In genomic region chr3:38524141-38524739, GRCh38 we compare ENCODE assay signal across 15 cellular contexts.
"Had no signal": no experiment of that assay in that cellular context is flagged by ENCODE, and none has a peak within 500 bp of the region (broad histone marks: within the 10 kb centered on the region; RNA-seq: fewer than 3 reads in every experiment).

No MANE protein-coding gene starts in this region.

- H3K9me3 Mint-ChIP-seq: activated CD4-positive, alpha-beta memory T cell treated with anti-CD3 and anti-CD28 coated beads, Interleukin-2, amount 10 ng/mL, durations not matched to agents 7 days and 5 days; activated naive CD4-positive, alpha-beta T cell treated with anti-CD3 and anti-CD28 coated beads, Interleukin-2, amount 10 ng/mL, durations not matched to agents 7 days and 5 days; activated T-cell treated with anti-CD3 and anti-CD28 coated beads, Interleukin-2, amount 50 U/mL, for 24 hours; central memory CD8-positive, alpha-beta T cell; nephron progenitor cell; T-cell had no signal

- H3K4me1 ChIP-seq: foreskin keratinocyte had no signal

- H3K27ac ChIP-seq: foreskin keratinocyte, thoracic aorta had no signal

- H3K4me1 Mint-ChIP-seq: nephron progenitor cell had no signal

- DNase-seq: activated CD4-positive, alpha-beta memory T cell treated with anti-CD3 and anti-CD28 coated beads, Interleukin-2, amount 10 ng/mL, durations not matched to agents 7 days and 5 days; activated naive CD4-positive, alpha-beta T cell treated with anti-CD3 and anti-CD28 coated beads, Interleukin-2, amount 10 ng/mL, durations not matched to agents 7 days and 5 days; activated T-cell treated with anti-CD3 and anti-CD28 coated beads, Interleukin-2, amount 50 U/mL, for 24 hours; cortex of kidney; effector CD4-positive, alpha-beta T cell; foreskin keratinocyte; glutamatergic neuron; nephron progenitor cell; stimulated activated CD4-positive, alpha-beta T cell treated with anti-CD3 and anti-CD28 coated beads, Interleukin-1b, Interleukin-23, amount 100 ng/mL, for 48 hours; T-cell; T-helper 9 cell had no signal

- ATAC-seq: foreskin keratinocyte, sciatic nerve, T-cell had no signal

- H3K27me3 ChIP-seq: foreskin keratinocyte had no signal

- H3K9me3 ChIP-seq: thoracic aorta had no signal

- H3K27ac Mint-ChIP-seq: activated CD4-positive, alpha-beta memory T cell treated with anti-CD3 and anti-CD28 coated beads, Interleukin-2, amount 10 ng/mL, durations not matched to agents 7 days and 5 days; activated naive CD4-positive, alpha-beta T cell treated with anti-CD3 and anti-CD28 coated beads, Interleukin-2, amount 10 ng/mL, durations not matched to agents 7 days and 5 days; activated T-cell treated with anti-CD3 and anti-CD28 coated beads, Interleukin-2, amount 50 U/mL, for 24 hours; nephron progenitor cell; T-cell had no signal

- H3K27me3 Mint-ChIP-seq: activated CD4-positive, alpha-beta memory T cell treated with anti-CD3 and anti-CD28 coated beads, Interleukin-2, amount 10 ng/mL, durations not matched to agents 7 days and 5 days; activated naive CD4-positive, alpha-beta T cell treated with anti-CD3 and anti-CD28 coated beads, Interleukin-2, amount 10 ng/mL, durations not matched to agents 7 days and 5 days; activated T-cell treated with anti-CD3 and anti-CD28 coated beads, Interleukin-2, amount 50 U/mL, for 24 hours; central memory CD8-positive, alpha-beta T cell; T-cell had no signal

- FAIRE-seq: urothelium cell line had no signal

- H3K4me3 Mint-ChIP-seq: activated CD4-positive, alpha-beta memory T cell treated with anti-CD3 and anti-CD28 coated beads, Interleukin-2, amount 10 ng/mL, durations not matched to agents 7 days and 5 days; activated naive CD4-positive, alpha-beta T cell treated with anti-CD3 and anti-CD28 coated beads, Interleukin-2, amount 10 ng/mL, durations not matched to agents 7 days and 5 days; activated T-cell treated with anti-CD3 and anti-CD28 coated beads, Interleukin-2, amount 50 U/mL, for 24 hours; central memory CD8-positive, alpha-beta T cell; nephron progenitor cell; T-cell had no signal

- H3K4me3 ChIP-seq: thoracic aorta had no signal
